Comparison of ENCODE assay signal across 1 cellular context in genomic region chr19:54102421-54103169, GRCh38.
TF ChIP-seq lines count a peak whose summit lies in the region.

TSS of gene NDUFA3 (plus strand) at chr19:54102855. CDS start at chr19:54102879, 24 bp downstream.

TF ChIP-seq in HepG2, 621 proteins besides CTCF, POLR2A, EP300 and RAD21 (continued from another document and continues in another):
- TF ChIP-seq ZNF556 (CRISPR knock-in tag; IDR thresholded peaks at IDR 0.05; ENCODE audit: borderline replicate concordance) (peak; percentile 34; the same call in 1 of the 2 replicates), PCBP2 (optimal IDR thresholded peaks at IDR 0.05; ENCODE audit: low read depth, low read length, poor library complexity, severe bottlenecking) (no peak), ZFP36L1 (CRISPR knock-in tag; IDR thresholded peaks at IDR 0.05) (no peak), BHLHE40 (IDR thresholded peaks at IDR 0.05; ENCODE audit: low read length) (no peak), MXD3 (CRISPR knock-in tag; IDR thresholded peaks at IDR 0.05) (0 out of 2 replicates have a peak, but pooled peaks have one; percentile 19), ZNF746 (CRISPR knock-in tag; IDR thresholded peaks at IDR 0.05) (no peak), ARNTL (CRISPR knock-in tag; IDR thresholded peaks at IDR 0.05) (peak; percentile 50; the same call in 1 of the 2 replicates), HBP1 (CRISPR knock-in tag; IDR thresholded peaks at IDR 0.05; ENCODE audit: low read depth) (peak; percentile 83; the same call in 1 of the 2 replicates), PCBP1 (IDR thresholded peaks at IDR 0.05; ENCODE audit: borderline replicate concordance, low read depth, low read length) (0 out of 2 replicates have a peak, but pooled peaks have one; percentile 56), GABPA (IDR thresholded peaks at IDR 0.05; ENCODE audit: low read depth, low read length) (no peak), GABPA (CRISPR knock-in tag; IDR thresholded peaks at IDR 0.05; ENCODE audit: low read depth) (peak; percentile 85), ZNF550 (CRISPR knock-in tag; IDR thresholded peaks at IDR 0.05; ENCODE audit: borderline replicate concordance) (no peak), SUZ12 (IDR thresholded peaks at IDR 0.05; ENCODE audit: low read depth, low read length) (peak; percentile 90), MAFF (IDR thresholded peaks at IDR 0.05; ENCODE audit: low read depth, low read length) (no peak), AHR (CRISPR knock-in tag; IDR thresholded peaks at IDR 0.05) (peak; percentile 58; the same call in 1 of the 2 replicates), CBFB (CRISPR knock-in tag; IDR thresholded peaks at IDR 0.05) (peak; percentile 79), SIX4 (CRISPR knock-in tag; IDR thresholded peaks at IDR 0.05) (no peak), CENPBD1 (CRISPR knock-in tag; IDR thresholded peaks at IDR 0.05; ENCODE audit: borderline replicate concordance, low read depth) (no peak), ZNF232 (CRISPR knock-in tag; IDR thresholded peaks at IDR 0.05; ENCODE audit: borderline replicate concordance) (no peak), HOXA3 (CRISPR knock-in tag; IDR thresholded peaks at IDR 0.05) (peak; percentile 96), ZBTB26 (CRISPR knock-in tag; IDR thresholded peaks at IDR 0.05; ENCODE audit: borderline replicate concordance) (no peak; the same call in 1 of the 2 replicates), ZKSCAN5 (CRISPR knock-in tag; IDR thresholded peaks at IDR 0.05) (no peak), HNRNPK (IDR thresholded peaks at IDR 0.05; ENCODE audit: low read depth, low read length, poor library complexity, severe bottlenecking) (no peak), DR1 (CRISPR knock-in tag; IDR thresholded peaks at IDR 0.05) (peak; percentile 62; the same call in 1 of the 2 replicates), ZNF281 (CRISPR knock-in tag; IDR thresholded peaks at IDR 0.05; ENCODE audit: borderline replicate concordance) (no peak), ZNF891 (CRISPR knock-in tag; IDR thresholded peaks at IDR 0.05) (peak; percentile 91; the same call in 1 of the 2 replicates), XRCC5 (optimal IDR thresholded peaks at IDR 0.05; ENCODE audit: low read length) (no peak), THAP11 (CRISPR knock-in tag; IDR thresholded peaks at IDR 0.05) (peak; percentile 99), GATA4 (IDR thresholded peaks at IDR 0.05; ENCODE audit: borderline replicate concordance, low read depth) (0 out of 2 replicates have a peak, but pooled peaks have one; percentile 14), SMAD3 (CRISPR knock-in tag; IDR thresholded peaks at IDR 0.05) (no peak; the same call in 1 of the 2 replicates), ZBTB39 (CRISPR knock-in tag; IDR thresholded peaks at IDR 0.05) (no peak), SRSF1 (optimal IDR thresholded peaks at IDR 0.05; ENCODE audit: low read depth, low read length) (peak; percentile 75), YY1 (IDR thresholded peaks at IDR 0.05; ENCODE audit: insufficient read depth, insufficient replicate concordance, low read depth, low read length) (peak; percentile 96), SOX13 (IDR thresholded peaks at IDR 0.05) (peak; percentile 21; the same call in 1 of the 2 replicates), SOX13 (CRISPR knock-in tag; conservative IDR thresholded peaks at IDR 0.05 in 1 of 2, IDR thresholded peaks at IDR 0.05 in 1 of 2) (peak in 1 of 2 experiments; percentile 35; a peak in 1 of 4 replicates), ZNF792 (CRISPR knock-in tag; IDR thresholded peaks at IDR 0.05) (peak; percentile 81), DMAP1 (CRISPR knock-in tag; IDR thresholded peaks at IDR 0.05) (peak; percentile 53), MYC (CRISPR knock-in tag; IDR thresholded peaks at IDR 0.05; ENCODE audit: borderline replicate concordance) (peak; percentile 50; the same call in 1 of the 2 replicates), PLSCR1 (CRISPR knock-in tag; IDR thresholded peaks at IDR 0.05; ENCODE audit: borderline replicate concordance) (no peak), TEAD2 (CRISPR knock-in tag; IDR thresholded peaks at IDR 0.05) (no peak), ZNF333 (CRISPR knock-in tag; IDR thresholded peaks at IDR 0.05; ENCODE audit: borderline replicate concordance) (no peak; the same call in 1 of the 2 replicates), ZNF724P (CRISPR knock-in tag; IDR thresholded peaks at IDR 0.05; ENCODE audit: borderline replicate concordance) (no peak), PRDM4 (CRISPR knock-in tag; IDR thresholded peaks at IDR 0.05; ENCODE audit: borderline replicate concordance) (no peak), HNF4G (IDR thresholded peaks at IDR 0.05; ENCODE audit: borderline replicate concordance, low read depth, low read length) (no peak), HNF4G (CRISPR knock-in tag; IDR thresholded peaks at IDR 0.05; ENCODE audit: borderline replicate concordance, low read depth) (peak; percentile 61; the same call in 1 of the 2 replicates), ZGPAT (CRISPR knock-in tag; IDR thresholded peaks at IDR 0.05) (peak; percentile 59; the same call in 1 of the 2 replicates), ZNF235 (CRISPR knock-in tag; IDR thresholded peaks at IDR 0.05; ENCODE audit: borderline replicate concordance) (peak; percentile 88; the same call in 1 of the 2 replicates), JDP2 (CRISPR knock-in tag; IDR thresholded peaks at IDR 0.05; ENCODE audit: borderline replicate concordance) (no peak), PRDM10 (CRISPR knock-in tag; IDR thresholded peaks at IDR 0.05; ENCODE audit: low read depth) (peak; percentile 62)
